2 cellular contexts compared by ENCODE assay signal in genomic region chr10:76034236-76035009, GRCh38.
TF ChIP-seq lines count a peak whose summit lies in the region.

No MANE protein-coding gene starts in this region.

TF ChIP-seq in K562, 482 proteins besides CTCF, POLR2A, EP300 and RAD21 (continued from another document):
- TF ChIP-seq TFE3 (CRISPR knock-in tag; IDR thresholded peaks at IDR 0.05): peak; percentile 73

TF ChIP-seq in WTC11, 78 proteins besides CTCF, POLR2A, EP300 and RAD21 (continued from another document):
- no peak for TF ChIP-seq STAT6 (CRISPR knock-in tag; conservative IDR thresholded peaks at IDR 0.05; ENCODE audit: low read depth)
- no peak for TF ChIP-seq GTF2I (CRISPR knock-in tag; conservative IDR thresholded peaks at IDR 0.05)
- TF ChIP-seq GABPB1 (CRISPR knock-in tag; IDR thresholded peaks at IDR 0.05): no peak
- TF ChIP-seq CREB1 (CRISPR knock-in tag; IDR thresholded peaks at IDR 0.05): no peak
- TF ChIP-seq HMGXB4 (CRISPR knock-in tag; IDR thresholded peaks at IDR 0.05): no peak
- TF ChIP-seq SMAD4 (CRISPR knock-in tag; IDR thresholded peaks at IDR 0.05): no peak
- TF ChIP-seq RORB (CRISPR knock-in tag; IDR thresholded peaks at IDR 0.05): no peak
- no peak for TF ChIP-seq MYBL2 (CRISPR knock-in tag; IDR thresholded peaks at IDR 0.05)
- no peak for TF ChIP-seq PRRX2 (CRISPR knock-in tag; IDR thresholded peaks at IDR 0.05)
- no peak for TF ChIP-seq ZNF425 (CRISPR knock-in tag; conservative IDR thresholded peaks at IDR 0.05)
- TF ChIP-seq JAZF1 (CRISPR knock-in tag; IDR thresholded peaks at IDR 0.05): no peak
- no peak for TF ChIP-seq ELF4 (CRISPR knock-in tag; IDR thresholded peaks at IDR 0.05; ENCODE audit: low read depth)
